In the genomic region with DNA sequence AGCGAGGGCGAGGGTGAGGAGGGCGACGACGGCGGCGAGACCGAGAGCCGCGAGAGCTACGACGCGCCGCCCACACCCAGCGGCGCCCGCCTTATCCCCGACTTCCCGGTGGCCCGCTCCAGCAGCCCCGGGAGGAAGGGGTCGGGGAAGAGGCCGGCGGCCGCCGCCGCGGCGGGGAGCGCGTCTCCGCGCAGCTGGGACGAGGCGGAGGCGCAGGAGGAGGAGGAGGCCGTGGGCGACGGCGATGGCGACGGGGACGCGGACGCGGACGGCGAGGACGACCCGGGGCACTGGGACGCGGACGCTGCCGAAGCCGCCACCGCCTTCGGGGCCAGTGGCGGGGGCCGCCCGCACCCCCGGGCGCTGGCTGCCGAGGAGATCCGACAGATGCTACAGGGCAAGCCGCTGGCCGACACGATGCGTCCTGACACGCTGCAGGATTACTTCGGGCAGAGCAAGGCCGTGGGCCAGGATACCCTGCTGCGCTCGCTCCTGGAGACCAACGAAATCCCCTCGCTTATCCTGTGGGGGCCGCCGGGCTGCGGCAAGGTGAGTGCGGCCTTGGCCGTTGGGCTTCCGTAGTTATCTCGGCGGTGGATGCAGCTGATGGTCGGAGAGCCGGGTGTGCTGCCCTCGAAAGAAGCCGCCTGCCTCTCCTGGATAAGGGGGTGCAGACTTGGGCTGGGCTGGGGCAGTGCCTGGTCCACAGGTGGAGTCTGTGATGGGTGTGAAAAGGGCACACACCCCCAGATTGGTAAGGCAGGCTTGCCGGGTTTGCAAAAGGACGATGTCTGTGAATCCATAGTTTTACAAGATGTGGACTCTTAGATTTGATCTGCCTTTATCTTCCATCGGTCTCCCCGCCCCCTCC, we compare ENCODE assay signal across 8 cellular contexts. TPM values are rescaled to one million over a fixed set of nuclear protein-coding genes. Genes with fewer than 3 reads are reported as not detected.
DNase-seq lines count a peak whose midpoint lies in the region; ATAC-seq, FAIRE-seq and TF ChIP-seq lines count a peak whose summit lies in the region.

No MANE protein-coding gene starts in this region.

- CTCF ChIA-PET in AG04450 (lab: Charles Lee) = interaction anchor here (0.6 to 5.8 kb wide), 11 partner anchors 9 to 135 kb away, joined by 3 to 46 read pairs (median 5); partner anchors contain the start of genes MYLK4 and SERPINB1

- no peak for FAIRE-seq in RCC 7860 (lab: Jason Lieb, UNC)

- H3K27me3 ChIP-seq in AG04450 (ENCODE audit: control insufficient read depth, insufficient read depth, low read length) (no peaks in the 10 kb centered on the region), iPS DF 6.9 (ENCODE audit: control insufficient read depth, insufficient read depth, low read length) (no peaks in the 10 kb centered on the region)

- ATAC-seq in GM18511 (IDR thresholded peaks at IDR 0.05; ENCODE audit: unreplicated experiment) (peak; percentile 27), HG02973 (IDR thresholded peaks at IDR 0.05; ENCODE audit: unreplicated experiment) (peak; percentile 4)

- H3K27ac ChIP-seq in AG04450 (ENCODE audit: low read depth, low read length) (peak overlapping the region; percentile 39), angular gyrus (ENCODE audit: low read depth, low read length) (peak overlapping the region; percentile 84), iPS DF 6.9 (ENCODE audit: low read length) (no peak overlapping the region), skin epidermis (peak overlapping the region; percentile 81 to 96 (median 91))

- no peak for DNase-seq in AG04450 (ENCODE audit: low read depth, low spot score)
- DNase-seq in RCC 7860 (ENCODE audit: low spot score) = peak; percentile 20
- no peak for DNase-seq in iPS DF 6.9 (ENCODE audit: low read depth, low spot score)
- no peak for DNase-seq in kidney glomerular epithelial cell (lab: John Stamatoyannopoulos, UW)

- H3K4me3 ChIP-seq in AG04450 (ENCODE audit: low read depth, low read length) = peak overlapping the region; percentile 91
- H3K4me3 ChIP-seq in iPS DF 6.9 (ENCODE audit: low read length) = peak overlapping the region; percentile 72
- peak overlapping the region; percentile 61 to 90 (median 82) for H3K4me3 ChIP-seq in skin epidermis

- no peaks in the 10 kb centered on the region; the same call in 1 of the 2 replicates for H3K4me1 ChIP-seq in iPS DF 6.9 (ENCODE audit: control insufficient read depth, insufficient read depth, low read length)

- no peaks in the 10 kb centered on the region for H3K36me3 ChIP-seq in iPS DF 6.9 (ENCODE audit: control insufficient read depth, insufficient read depth, low read length)

- H3K9me3 ChIP-seq in AG04450 (ENCODE audit: control insufficient read depth, insufficient read depth, low read length) = peaks cover 7% of the 10 kb centered on the region; the same call in 1 of the 2 replicates
- H3K9me3 ChIP-seq in iPS DF 6.9 (ENCODE audit: control insufficient read depth, insufficient read depth, low read length) = no peaks in the 10 kb centered on the region

- TF ChIP-seq CTCF in AG04450 (IDR thresholded peaks at IDR 0.05; ENCODE audit: low read depth, low read length) = no peak

- no CpG with 5 or more reads among the region's 91 CpGs for WGBS in iPS DF 6.9 (ENCODE audit: insufficient coverage, insufficient read length)

- POLR2A ChIA-PET in AG04450 (lab: Yijun Ruan, JAX) = interaction anchor here (0.6 to 2.0 kb wide), 10 partner anchors 8 to 186 kb away, joined by 3 to 7 read pairs (median 4); partner anchors contain the start of gene SERPINB1

RNA-seq across cellular contexts. Expression of gene WRNIP1, which starts 0.9 kb away (rescaled TPM):
- 28.0 and 35.2 TPM in 2 replicates for polyA plus RNA-seq in AG04450 (2011; rRNA removed)
- polyA minus RNA-seq in AG04450 (2011; rRNA and poly(A)+ RNA removed) = 24.0 and 33.9 TPM in 2 replicates

RNA-seq across cellular contexts. Expression of gene MYLK4, which starts 15.4 kb away (rescaled TPM):
- 0.21 and 0.22 TPM in 2 replicates for polyA plus RNA-seq in AG04450 (2011; rRNA removed)
- polyA minus RNA-seq in AG04450 (2011; rRNA and poly(A)+ RNA removed) = 0.13 and 0.14 TPM in 2 replicates
